ENCODE assay signal across 8 cellular contexts in genomic region chr12:122336015-122336946, GRCh38.
DNase-seq lines count a peak whose midpoint lies in the region; TF ChIP-seq lines count a peak whose summit lies in the region.

No MANE protein-coding gene starts in this region.

- DNase-seq in NCI-H748 (lab: John Stamatoyannopoulos, UW; ENCODE audit: unreplicated experiment) (peak; percentile 49), NCI-H748 treated with DMSO at 0.1 percent for 48 hours (lab: John Stamatoyannopoulos, UW) (no peak), NCI-H82 (lab: John Stamatoyannopoulos, UW) (peak; percentile 78), foreskin fibroblast (peak; percentile 12 to 65), posterior cingulate gyrus (no peak), middle frontal gyrus (ENCODE audit: extremely low spot score, low spot score) (no peak)
- peak; percentile 43 for DNase-seq in activated CD8-positive, alpha-beta memory T cell treated with anti-CD3 and anti-CD28 coated beads, Interleukin-2, amount 50 U/mL, for 4 hours
- peak; percentile 65 for DNase-seq in stimulated activated CD4-positive, alpha-beta T cell treated with anti-CD3 and anti-CD28 coated beads, Interleukin-15, amount 100 ng/mL, for 24 hours

- H3K4me3 ChIP-seq in foreskin fibroblast (ENCODE audit: low read depth in 1 of 2, low read length in 2 of 2), result no peak overlapping the region

- TF ChIP-seq CTCF in foreskin fibroblast (IDR thresholded peaks at IDR 0.05; ENCODE audit: low read depth, low read length), result peak; percentile 69

- intact Hi-C loops in posterior cingulate gyrus (cut with DNase I), result no loop called here

Comparison
In these comparisons a context has a peak if more than half of its experiments do, and no peak if none do; other contexts are left out.
1. DNase-seq: peak in NCI-H748 (single experiment), NCI-H82 (single experiment), activated CD8-positive, alpha-beta memory T cell treated with anti-CD3 and anti-CD28 coated beads, Interleukin-2, amount 50 U/mL, for 4 hours (single experiment), foreskin fibroblast (2 of 2) and stimulated activated CD4-positive, alpha-beta T cell treated with anti-CD3 and anti-CD28 coated beads, Interleukin-15, amount 100 ng/mL, for 24 hours (single experiment); none in NCI-H748 treated with DMSO at 0.1 percent for 48 hours (single experiment), posterior cingulate gyrus (0 of 10) and middle frontal gyrus (single experiment).